Comparison of ENCODE assay signal across 18 cellular contexts in genomic region chr19:45238556-45238955, GRCh38. TPM values are rescaled to one million over a fixed set of nuclear protein-coding genes. Genes with fewer than 3 reads are reported as not detected.
DNase-seq lines count a peak whose midpoint lies in the region; ATAC-seq lines count a peak whose summit lies in the region.
"Had no signal": no experiment of that assay in that cellular context is flagged by ENCODE, and none has a peak within 500 bp of the region (broad histone marks: within the 10 kb centered on the region; RNA-seq: fewer than 3 reads in every experiment).

No MANE protein-coding gene starts in this region.

- H3K79me1 ChIP-seq in neuronal stem cell (ENCODE audit: low read depth, low read length), result no peaks in the 10 kb centered on the region

- H3K9me3 ChIP-seq in neuronal stem cell (replicated peaks in 1 of 2; ENCODE audit: control insufficient read depth in 2 of 2, insufficient read depth in 1 of 2, low read depth in 1 of 2, low read length in 2 of 2), result peaks cover 0 to 6% of the 10 kb centered on the region in 2 donors
- H3K9me3 ChIP-seq: BE2C, Caco-2 had no signal

- no peak overlapping the region for H2BK15ac ChIP-seq in neuronal stem cell (ENCODE audit: low read length)

- no peak overlapping the region for H3K23ac ChIP-seq in neuronal stem cell (ENCODE audit: low read depth, low read length, poor library complexity)

- no peaks in the 10 kb centered on the region for H3K36me3 ChIP-seq in H7 (replicated peaks; ENCODE audit: control insufficient read depth, insufficient read depth, low read length)
- H3K36me3 ChIP-seq in neuronal stem cell (replicated peaks in 1 of 2; ENCODE audit: control insufficient read depth in 2 of 2, insufficient read depth in 2 of 2, low read length in 2 of 2), result peaks cover 0 to under 1% of the 10 kb centered on the region in 2 donors
- H3K36me3 ChIP-seq: BE2C; BLaER1 treated with 17β-estradiol and CSF1 and Interleukin-3, amounts not matched to agents 10 nM and 100 nM had no signal

- DNase-seq in H7 (peak; percentile 52), neuronal stem cell (ENCODE audit: low spot score) (no peak), NCI-H187 (lab: John Stamatoyannopoulos, UW) (no peak)
- DNase-seq: 8988T; ACHN; BE2C; Caco-2; Calu3; CD4-positive, alpha-beta T cell; CD8-positive, alpha-beta T cell; DMS79 treated with DMSO at 0.1 percent for 48 hours; GF-D8 had no signal

- H2BK5ac ChIP-seq in neuronal stem cell (ENCODE audit: low read length), result no peak overlapping the region

- H2BK12ac ChIP-seq in neuronal stem cell (ENCODE audit: low read length), result no peak overlapping the region

- peaks cover 0 to 4% of the 10 kb centered on the region in 2 donors for H3K4me1 ChIP-seq in neuronal stem cell (ENCODE audit: control insufficient read depth in 2 of 2, insufficient read depth in 1 of 2, low read depth in 1 of 2, low read length in 2 of 2)
- H3K4me1 ChIP-seq: BE2C, Caco-2 had no signal

- no CpG with 5 or more reads among the region's 25 CpGs for WGBS in neuronal stem cell (ENCODE audit: extremely low coverage in 2 of 2, insufficient read length in 2 of 2, insufficient replicate concordance in 1 of 2), 2 donors

- peak overlapping the region; percentile 1 for H2AK5ac ChIP-seq in neuronal stem cell (ENCODE audit: low read depth, low read length)

- no peak overlapping the region for H2BK120ac ChIP-seq in neuronal stem cell (ENCODE audit: low read depth, low read length)

- H3K18ac ChIP-seq in neuronal stem cell (ENCODE audit: low read length), result no peak overlapping the region

- no peak overlapping the region for H3K14ac ChIP-seq in neuronal stem cell (ENCODE audit: low read length)

- no peak overlapping the region for H3K27ac ChIP-seq in neuronal stem cell (replicated peaks; ENCODE audit: low read length)
- H3K27ac ChIP-seq: BLaER1 treated with 17β-estradiol and CSF1 and Interleukin-3, amounts not matched to agents 10 nM and 100 nM; C4-2B had no signal

- H2AFZ ChIP-seq in neuronal stem cell (ENCODE audit: low read length), result no peak overlapping the region

- no peak overlapping the region for H3K4me3 ChIP-seq in H7 (ENCODE audit: insufficient read depth, low read depth, low read length)
- H3K4me3 ChIP-seq in neuronal stem cell (ENCODE audit: low read length in 2 of 2), result no peak overlapping the region
- H3K4me3 ChIP-seq: BLaER1 treated with 17β-estradiol and CSF1 and Interleukin-3, amounts not matched to agents 10 nM and 100 nM had no signal

- H3K4ac ChIP-seq in neuronal stem cell (ENCODE audit: low read length), result no peak overlapping the region

- no peak overlapping the region for H3K4me2 ChIP-seq in neuronal stem cell (ENCODE audit: insufficient read depth, low read length, poor library complexity, severe bottlenecking)

- H4K8ac ChIP-seq in neuronal stem cell (ENCODE audit: low read depth, low read length), result no peak overlapping the region

- no peak overlapping the region for H4K91ac ChIP-seq in neuronal stem cell (ENCODE audit: low read depth, low read length, poor library complexity)

- no peak overlapping the region for H3K9ac ChIP-seq in neuronal stem cell (ENCODE audit: low read depth, low read length, poor library complexity)
- H3K9ac ChIP-seq: BLaER1 treated with 17β-estradiol and CSF1 and Interleukin-3, amounts not matched to agents 10 nM and 100 nM had no signal

- ATAC-seq in esophagus mucosa, result no peak
- ATAC-seq in HG02798 (IDR thresholded peaks at IDR 0.05; ENCODE audit: poor library complexity, unreplicated experiment), result no peak
- ATAC-seq: CD8-positive, alpha-beta T cell had no signal

- H3K27me3 ChIP-seq in H7 (ENCODE audit: control insufficient read depth, insufficient read depth, low read length) (peaks cover 19% of the 10 kb centered on the region), neuronal stem cell (ENCODE audit: control insufficient read depth in 3 of 3, insufficient read depth in 3 of 3, low read depth in 1 of 3, low read length in 3 of 3) (peaks cover 0 to 39% (median 19%) of the 10 kb centered on the region in 3 experiments)
- H3K27me3 ChIP-seq: BLaER1 treated with 17β-estradiol and CSF1 and Interleukin-3, amounts not matched to agents 10 nM and 100 nM had no signal

RNA-seq across cellular contexts. Expression of gene EXOC3L2, which starts 6.7 kb away (rescaled TPM):
- 2.2 and 5.4 TPM in 2 replicates for total RNA-seq in H7 (2014; rRNA removed; shearing (Covaris generic))
- 0.04 TPM for polyA plus RNA-seq in neuronal stem cell (2013, experiment 1 of 2)
- polyA plus RNA-seq in neuronal stem cell (2013, experiment 2 of 2), result 0.04 TPM
- total RNA-seq in esophagus mucosa, result 1.1 TPM
- total RNA-seq: A673; Caco-2; Calu3; CD4-positive, alpha-beta T cell; CD8-positive, alpha-beta T cell had no signal
- polyA plus RNA-seq: AG04450 had no signal

RNA-seq across cellular contexts. Expression of gene MARK4, which starts 12.5 kb away (rescaled TPM):
- 16.1 and 26.5 TPM in 2 replicates for total RNA-seq in H7 (2014; rRNA removed; shearing (Covaris generic))
- polyA plus RNA-seq in neuronal stem cell (2013, experiment 1 of 2), result 38.8 TPM
- 39.8 TPM for polyA plus RNA-seq in neuronal stem cell (2013, experiment 2 of 2)
- 21.0 TPM for total RNA-seq in esophagus mucosa

RNA-seq across cellular contexts. Expression of gene BLOC1S3, which starts 60.0 kb away (rescaled TPM):
- total RNA-seq in H7 (2014; rRNA removed; shearing (Covaris generic)), result 3.4 and 4.3 TPM in 2 replicates
- 3.6 TPM for polyA plus RNA-seq in neuronal stem cell (2013, experiment 1 of 2)
- 3.7 TPM for polyA plus RNA-seq in neuronal stem cell (2013, experiment 2 of 2)
- total RNA-seq in esophagus mucosa, result 8.8 TPM
